Comparison of ENCODE assay signal across 12 cellular contexts in genomic region chr10:8950978-8951377, GRCh38.
DNase-seq lines count a peak whose midpoint lies in the region; ATAC-seq and TF ChIP-seq lines count a peak whose summit lies in the region.
"Had no signal": no experiment of that assay in that cellular context is flagged by ENCODE, and none has a peak within 500 bp of the region (broad histone marks: within the 10 kb centered on the region; RNA-seq: fewer than 3 reads in every experiment).

No MANE protein-coding gene starts in this region.

- DNase-seq in activated CD8-positive, alpha-beta T cell treated with anti-CD3 and anti-CD28 coated beads for 36 hours, result no peak
- DNase-seq in activated CD8-positive, alpha-beta T cell treated with anti-CD3 and anti-CD28 coated beads, Interleukin-2, amount 10 ng/mL, durations not matched to agents 7 days and 5 days, result no peak
- DNase-seq in activated naive CD8-positive, alpha-beta T cell treated with anti-CD3 and anti-CD28 coated beads for 36 hours, result no peak
- no peak for DNase-seq in activated naive CD8-positive, alpha-beta T cell treated with anti-CD3 and anti-CD28 coated beads, Interleukin-2, amount 50 U/mL, for 24 hours
- no peak for DNase-seq in hypothalamus (lab: John Stamatoyannopoulos, UW)
- DNase-seq: AML-193; Caco-2; CD4-positive, alpha-beta T cell; GM23248 had no signal

- peaks cover 1% of the 10 kb centered on the region for H3K27me3 Mint-ChIP-seq in activated CD8-positive, alpha-beta T cell treated with anti-CD3 and anti-CD28 coated beads for 36 hours
- H3K27me3 Mint-ChIP-seq in activated CD8-positive, alpha-beta T cell treated with anti-CD3 and anti-CD28 coated beads, Interleukin-2, amount 10 ng/mL, durations not matched to agents 7 days and 5 days (ENCODE audit: low read depth), result no peaks in the 10 kb centered on the region
- H3K27me3 Mint-ChIP-seq in activated naive CD8-positive, alpha-beta T cell, result no peaks in the 10 kb centered on the region
- no peaks in the 10 kb centered on the region for H3K27me3 Mint-ChIP-seq in activated naive CD8-positive, alpha-beta T cell treated with anti-CD3 and anti-CD28 coated beads for 36 hours
- no peaks in the 10 kb centered on the region for H3K27me3 Mint-ChIP-seq in activated naive CD8-positive, alpha-beta T cell treated with anti-CD3 and anti-CD28 coated beads, Interleukin-2, amount 50 U/mL, for 24 hours
- H3K27me3 Mint-ChIP-seq: CD4-positive, alpha-beta T cell had no signal

- peak; percentile 49 for ATAC-seq in activated CD8-positive, alpha-beta T cell treated with anti-CD3 and anti-CD28 coated beads for 36 hours
- no peak for ATAC-seq in activated CD8-positive, alpha-beta T cell treated with anti-CD3 and anti-CD28 coated beads, Interleukin-2, amount 10 ng/mL, durations not matched to agents 7 days and 5 days
- ATAC-seq in activated naive CD8-positive, alpha-beta T cell treated with anti-CD3 and anti-CD28 coated beads, Interleukin-2, amount 50 U/mL, for 24 hours, result peak; percentile 69
- ATAC-seq: A549, HepG2 had no signal

- intact Hi-C loops in activated CD8-positive, alpha-beta T cell treated with anti-CD3 and anti-CD28 coated beads for 36 hours (cut with micrococcal nuclease), result no loop called here

- no peak for TF ChIP-seq CTCF in activated CD8-positive, alpha-beta T cell treated with anti-CD3 and anti-CD28 coated beads for 36 hours (IDR thresholded peaks at IDR 0.05)

- H3K27ac Mint-ChIP-seq in activated CD8-positive, alpha-beta T cell treated with anti-CD3 and anti-CD28 coated beads for 36 hours, result peak overlapping the region; percentile 73
- H3K27ac Mint-ChIP-seq in activated CD8-positive, alpha-beta T cell treated with anti-CD3 and anti-CD28 coated beads, Interleukin-2, amount 10 ng/mL, durations not matched to agents 7 days and 5 days, result no peak overlapping the region
- peak overlapping the region; percentile 86 for H3K27ac Mint-ChIP-seq in activated naive CD8-positive, alpha-beta T cell
- no peak overlapping the region for H3K27ac Mint-ChIP-seq in activated naive CD8-positive, alpha-beta T cell treated with anti-CD3 and anti-CD28 coated beads for 36 hours
- peak overlapping the region; percentile 62 for H3K27ac Mint-ChIP-seq in activated naive CD8-positive, alpha-beta T cell treated with anti-CD3 and anti-CD28 coated beads, Interleukin-2, amount 50 U/mL, for 24 hours
- H3K27ac Mint-ChIP-seq: CD4-positive, alpha-beta T cell had no signal

- CTCF ChIA-PET in activated CD8-positive, alpha-beta T cell treated with anti-CD3 and anti-CD28 coated beads for 36 hours (lab: Charles Lee), result interaction anchor here (1.8 kb wide), 1 partner anchor 20 kb away, joined by 4 read pairs; no protein-coding TSS in a partner anchor
- CTCF ChIA-PET in activated CD8-positive, alpha-beta T cell treated with anti-CD3 and anti-CD28 coated beads, Interleukin-2, amount 10 ng/mL, durations not matched to agents 7 days and 5 days (lab: Charles Lee), result no interaction called here

- no peak overlapping the region for H3K4me3 Mint-ChIP-seq in activated CD8-positive, alpha-beta T cell treated with anti-CD3 and anti-CD28 coated beads for 36 hours
- no peak overlapping the region for H3K4me3 Mint-ChIP-seq in activated CD8-positive, alpha-beta T cell treated with anti-CD3 and anti-CD28 coated beads, Interleukin-2, amount 10 ng/mL, durations not matched to agents 7 days and 5 days
- H3K4me3 Mint-ChIP-seq in activated naive CD8-positive, alpha-beta T cell, result peak overlapping the region; percentile 11
- H3K4me3 Mint-ChIP-seq in activated naive CD8-positive, alpha-beta T cell treated with anti-CD3 and anti-CD28 coated beads for 36 hours, result no peak overlapping the region
- H3K4me3 Mint-ChIP-seq in activated naive CD8-positive, alpha-beta T cell treated with anti-CD3 and anti-CD28 coated beads, Interleukin-2, amount 50 U/mL, for 24 hours, result no peak overlapping the region
- H3K4me3 Mint-ChIP-seq: CD4-positive, alpha-beta T cell had no signal

- POLR2A ChIA-PET in activated CD8-positive, alpha-beta T cell treated with anti-CD3 and anti-CD28 coated beads for 36 hours (lab: Charles Lee), result no interaction called here
- POLR2A ChIA-PET in activated CD8-positive, alpha-beta T cell treated with anti-CD3 and anti-CD28 coated beads, Interleukin-2, amount 10 ng/mL, durations not matched to agents 7 days and 5 days (lab: Charles Lee), result no interaction called here

- peaks cover 4% of the 10 kb centered on the region for H3K9me3 Mint-ChIP-seq in activated CD8-positive, alpha-beta T cell treated with anti-CD3 and anti-CD28 coated beads for 36 hours
- peaks cover 12% of the 10 kb centered on the region for H3K9me3 Mint-ChIP-seq in activated CD8-positive, alpha-beta T cell treated with anti-CD3 and anti-CD28 coated beads, Interleukin-2, amount 10 ng/mL, durations not matched to agents 7 days and 5 days (ENCODE audit: insufficient read depth)
- H3K9me3 Mint-ChIP-seq in activated naive CD8-positive, alpha-beta T cell (ENCODE audit: low read depth), result no peaks in the 10 kb centered on the region
- peaks cover 5% of the 10 kb centered on the region for H3K9me3 Mint-ChIP-seq in activated naive CD8-positive, alpha-beta T cell treated with anti-CD3 and anti-CD28 coated beads for 36 hours
- H3K9me3 Mint-ChIP-seq in activated naive CD8-positive, alpha-beta T cell treated with anti-CD3 and anti-CD28 coated beads, Interleukin-2, amount 50 U/mL, for 24 hours, result peaks cover 17% of the 10 kb centered on the region

- H3K36me3 Mint-ChIP-seq in activated CD8-positive, alpha-beta T cell treated with anti-CD3 and anti-CD28 coated beads for 36 hours (ENCODE audit: low read depth), result peaks cover 10% of the 10 kb centered on the region
- no peaks in the 10 kb centered on the region for H3K36me3 Mint-ChIP-seq in activated CD8-positive, alpha-beta T cell treated with anti-CD3 and anti-CD28 coated beads, Interleukin-2, amount 10 ng/mL, durations not matched to agents 7 days and 5 days (ENCODE audit: low read depth)
- peaks cover 17% of the 10 kb centered on the region for H3K36me3 Mint-ChIP-seq in activated naive CD8-positive, alpha-beta T cell
- H3K36me3 Mint-ChIP-seq in activated naive CD8-positive, alpha-beta T cell treated with anti-CD3 and anti-CD28 coated beads for 36 hours, result peaks cover 2% of the 10 kb centered on the region
- H3K36me3 Mint-ChIP-seq in activated naive CD8-positive, alpha-beta T cell treated with anti-CD3 and anti-CD28 coated beads, Interleukin-2, amount 50 U/mL, for 24 hours (ENCODE audit: low read depth), result peaks cover 19% of the 10 kb centered on the region

- H3K4me1 Mint-ChIP-seq in activated CD8-positive, alpha-beta T cell treated with anti-CD3 and anti-CD28 coated beads for 36 hours (ENCODE audit: low read depth), result peaks cover 15% of the 10 kb centered on the region
- no peaks in the 10 kb centered on the region for H3K4me1 Mint-ChIP-seq in activated CD8-positive, alpha-beta T cell treated with anti-CD3 and anti-CD28 coated beads, Interleukin-2, amount 10 ng/mL, durations not matched to agents 7 days and 5 days (ENCODE audit: low read depth)
- peaks cover 27% of the 10 kb centered on the region for H3K4me1 Mint-ChIP-seq in activated naive CD8-positive, alpha-beta T cell (ENCODE audit: low read depth)
- peaks cover 3% of the 10 kb centered on the region for H3K4me1 Mint-ChIP-seq in activated naive CD8-positive, alpha-beta T cell treated with anti-CD3 and anti-CD28 coated beads for 36 hours
- peaks cover 22% of the 10 kb centered on the region for H3K4me1 Mint-ChIP-seq in activated naive CD8-positive, alpha-beta T cell treated with anti-CD3 and anti-CD28 coated beads, Interleukin-2, amount 50 U/mL, for 24 hours

Comparison
In these comparisons a context has a peak if more than half of its experiments do, and no peak if none do; other contexts are left out.
1. H3K27ac Mint-ChIP-seq: peak in activated CD8-positive, alpha-beta T cell treated with anti-CD3 and anti-CD28 coated beads for 36 hours (single experiment), activated naive CD8-positive, alpha-beta T cell (single experiment) and activated naive CD8-positive, alpha-beta T cell treated with anti-CD3 and anti-CD28 coated beads, Interleukin-2, amount 50 U/mL, for 24 hours (single experiment); none in activated CD8-positive, alpha-beta T cell treated with anti-CD3 and anti-CD28 coated beads, Interleukin-2, amount 10 ng/mL, durations not matched to agents 7 days and 5 days (single experiment) and activated naive CD8-positive, alpha-beta T cell treated with anti-CD3 and anti-CD28 coated beads for 36 hours (single experiment).